17 cellular contexts compared by ENCODE assay signal in genomic region chr2:97760480-97761049, GRCh38. TPM values are rescaled to one million over a fixed set of nuclear protein-coding genes. Genes with fewer than 3 reads are reported as not detected.
DNase-seq lines count a peak whose midpoint lies in the region; ATAC-seq and TF ChIP-seq lines count a peak whose summit lies in the region.
"Had no signal": no experiment of that assay in that cellular context is flagged by ENCODE, and none has a peak within 500 bp of the region (broad histone marks: within the 10 kb centered on the region; RNA-seq: fewer than 3 reads in every experiment).

No MANE protein-coding gene starts in this region.

- no peaks in the 10 kb centered on the region for H3K36me3 ChIP-seq in uterus

- intact Hi-C loops in uterus (cut with DNase I; ENCODE audit: low total_unique reads) = no loop called here

- no peak overlapping the region for H2BK20ac ChIP-seq in H9 (ENCODE audit: low read depth, low read length, poor library complexity, severe bottlenecking)

- no peaks in the 10 kb centered on the region for H3K9me3 Mint-ChIP-seq in activated CD4-positive, alpha-beta T cell treated with anti-CD3 and anti-CD28 coated beads, Interleukin-2, amount 10 ng/mL, durations not matched to agents 7 days and 5 days
- no peaks in the 10 kb centered on the region; a peak in 1 of 5 replicates for H3K9me3 Mint-ChIP-seq in H9
- no peaks in the 10 kb centered on the region for H3K9me3 Mint-ChIP-seq in activated naive CD8-positive, alpha-beta T cell treated with anti-CD3 and anti-CD28 coated beads, Interleukin-2, amount 50 U/mL, for 24 hours
- H3K9me3 Mint-ChIP-seq in osteocyte (ENCODE audit: unreplicated experiment) = no peaks in the 10 kb centered on the region
- H3K9me3 Mint-ChIP-seq: GM23338 had no signal

- H3K36me3 Mint-ChIP-seq in activated CD4-positive, alpha-beta T cell treated with anti-CD3 and anti-CD28 coated beads, Interleukin-2, amount 10 ng/mL, durations not matched to agents 7 days and 5 days (ENCODE audit: low read depth) = peaks cover 38% of the 10 kb centered on the region
- peaks cover 14 to 64% (median 60%) of the 10 kb centered on the region in 3 experiments for H3K36me3 Mint-ChIP-seq in H9 (ENCODE audit: insufficient read depth in 1 of 3, low read depth in 3 of 3)
- H3K36me3 Mint-ChIP-seq in activated naive CD8-positive, alpha-beta T cell treated with anti-CD3 and anti-CD28 coated beads, Interleukin-2, amount 50 U/mL, for 24 hours (ENCODE audit: low read depth) = peaks cover 18% of the 10 kb centered on the region
- H3K36me3 Mint-ChIP-seq in osteocyte (ENCODE audit: unreplicated experiment) = peaks cover 55% of the 10 kb centered on the region

- H3K4ac ChIP-seq in H9 (ENCODE audit: low read depth, low read length) = no peak overlapping the region

- H3K9ac ChIP-seq in H9 (ENCODE audit: extremely low read depth, insufficient read length, low read length) = no peak overlapping the region

- DNase-seq in activated CD4-positive, alpha-beta T cell treated with anti-CD3 and anti-CD28 coated beads, Interleukin-2, amount 10 ng/mL, durations not matched to agents 7 days and 5 days = no peak
- no peak for DNase-seq in activated CD4-positive, alpha-beta T cell treated with anti-CD3 and anti-CD28 coated beads, Interleukin-2, amount 50 U/mL, for 4 hours
- peak; percentile 10 for DNase-seq in H9
- no peak for DNase-seq in activated naive CD8-positive, alpha-beta T cell treated with anti-CD3 and anti-CD28 coated beads, Interleukin-2, amount 50 U/mL, for 24 hours
- DNase-seq in osteocyte (ENCODE audit: extremely low spot score, unreplicated experiment) = peak; percentile 51
- no peak for DNase-seq in uterus
- no peak for DNase-seq in superior temporal gyrus (ENCODE audit: extremely low spot score)
- DNase-seq: DND-41, heart left ventricle, NCI-H748 treated with DMSO at 0.1 percent for 48 hours, OCI-M1 had no signal

- no peak overlapping the region for H2BK120ac ChIP-seq in H9 (ENCODE audit: low read depth, low read length, poor library complexity, severe bottlenecking)

- peak overlapping the region; percentile 17 for H3K4me3 Mint-ChIP-seq in activated CD4-positive, alpha-beta T cell treated with anti-CD3 and anti-CD28 coated beads, Interleukin-2, amount 10 ng/mL, durations not matched to agents 7 days and 5 days
- no peak overlapping the region for H3K4me3 Mint-ChIP-seq in H9
- peak overlapping the region; percentile 23 for H3K4me3 Mint-ChIP-seq in activated naive CD8-positive, alpha-beta T cell treated with anti-CD3 and anti-CD28 coated beads, Interleukin-2, amount 50 U/mL, for 24 hours
- H3K4me3 Mint-ChIP-seq in osteocyte (ENCODE audit: unreplicated experiment) = no peak overlapping the region
- H3K4me3 Mint-ChIP-seq: GM23338 had no signal

- H2AFZ ChIP-seq in H9 (ENCODE audit: low read length) = no peak overlapping the region
- H2AFZ ChIP-seq: GM23338 had no signal

- H3T11ph ChIP-seq in H9 (ENCODE audit: low read length) = no peak overlapping the region

- H3K27me3 Mint-ChIP-seq in activated CD4-positive, alpha-beta T cell treated with anti-CD3 and anti-CD28 coated beads, Interleukin-2, amount 10 ng/mL, durations not matched to agents 7 days and 5 days = no peaks in the 10 kb centered on the region
- H3K27me3 Mint-ChIP-seq in H9 (ENCODE audit: low read depth) (no peaks in the 10 kb centered on the region), osteocyte (ENCODE audit: unreplicated experiment) (no peaks in the 10 kb centered on the region)
- H3K27me3 Mint-ChIP-seq in activated naive CD8-positive, alpha-beta T cell treated with anti-CD3 and anti-CD28 coated beads, Interleukin-2, amount 50 U/mL, for 24 hours = no peaks in the 10 kb centered on the region

- no peak for TF ChIP-seq POLR2A in uterus (IDR thresholded peaks at IDR 0.05)

- peaks cover 33% of the 10 kb centered on the region for H3K4me1 Mint-ChIP-seq in activated CD4-positive, alpha-beta T cell treated with anti-CD3 and anti-CD28 coated beads, Interleukin-2, amount 10 ng/mL, durations not matched to agents 7 days and 5 days
- H3K4me1 Mint-ChIP-seq in H9 (peaks cover 7 to 15% of the 10 kb centered on the region in 2 experiments; a peak in 3 of 4 replicates), osteocyte (ENCODE audit: unreplicated experiment) (peaks cover 9% of the 10 kb centered on the region)
- H3K4me1 Mint-ChIP-seq in activated naive CD8-positive, alpha-beta T cell treated with anti-CD3 and anti-CD28 coated beads, Interleukin-2, amount 50 U/mL, for 24 hours = peaks cover 21% of the 10 kb centered on the region

- no peak overlapping the region for H3K18ac ChIP-seq in H9 (ENCODE audit: insufficient read length, low read depth, low read length)

- H4K20me1 ChIP-seq in H9 (ENCODE audit: control insufficient read depth, insufficient read depth, insufficient read length) = no peaks in the 10 kb centered on the region

- H3K9me3 ChIP-seq in H9 (ENCODE audit: control insufficient read depth, low read depth, low read length) (no peaks in the 10 kb centered on the region), uterus (no peaks in the 10 kb centered on the region)
- H3K9me3 ChIP-seq: heart left ventricle, thoracic aorta had no signal

- CTCF ChIA-PET in activated CD4-positive, alpha-beta T cell treated with anti-CD3 and anti-CD28 coated beads, Interleukin-2, amount 10 ng/mL, durations not matched to agents 7 days and 5 days (lab: Charles Lee) = no interaction called here

- no peak overlapping the region for H4K5ac ChIP-seq in H9 (ENCODE audit: insufficient read length, low read depth, low read length)

- TF ChIP-seq CTCF in H9 (conservative IDR thresholded peaks at IDR 0.05) (no peak), osteocyte (IDR thresholded peaks at IDR 0.05) (no peak), uterus (IDR thresholded peaks at IDR 0.05) (no peak)

- no peak overlapping the region for H2BK5ac ChIP-seq in H9 (ENCODE audit: insufficient read length, low read length)

- no peak for ATAC-seq in activated naive CD8-positive, alpha-beta T cell treated with anti-CD3 and anti-CD28 coated beads, Interleukin-2, amount 50 U/mL, for 24 hours
- ATAC-seq in HG02852 (IDR thresholded peaks at IDR 0.05; ENCODE audit: unreplicated experiment) = no peak

- H3K4me1 ChIP-seq in H9 (ENCODE audit: insufficient read depth, low read length) = no peaks in the 10 kb centered on the region
- no peaks in the 10 kb centered on the region for H3K4me1 ChIP-seq in uterus

- H3K14ac ChIP-seq in H9 (ENCODE audit: insufficient read depth, low read length) = no peak overlapping the region

- peak overlapping the region; percentile 85 for H3K27ac Mint-ChIP-seq in activated CD4-positive, alpha-beta T cell treated with anti-CD3 and anti-CD28 coated beads, Interleukin-2, amount 10 ng/mL, durations not matched to agents 7 days and 5 days
- H3K27ac Mint-ChIP-seq in H9 = peak overlapping the region in 1 of 3 experiments; percentile 91; a peak in 3 of 7 replicates
- H3K27ac Mint-ChIP-seq in activated naive CD8-positive, alpha-beta T cell treated with anti-CD3 and anti-CD28 coated beads, Interleukin-2, amount 50 U/mL, for 24 hours = peak overlapping the region; percentile 50
- H3K27ac Mint-ChIP-seq in osteocyte (ENCODE audit: unreplicated experiment) = no peak overlapping the region
- H3K27ac Mint-ChIP-seq: GM23338 had no signal

- no peak overlapping the region for H4K8ac ChIP-seq in H9 (replicated peaks; ENCODE audit: insufficient read length, low read depth, low read length)

- H3K27me3 ChIP-seq in H9 (ENCODE audit: insufficient read depth, low read length) (no peaks in the 10 kb centered on the region), uterus (no peaks in the 10 kb centered on the region)
- H3K27me3 ChIP-seq: heart left ventricle had no signal

- no CpG with 5 or more reads among the region's 17 CpGs for WGBS in H9 (ENCODE audit: extremely low coverage, insufficient read length, low lambda C conversion rate)

- H3K23ac ChIP-seq in H9 (ENCODE audit: insufficient read length, low read depth, low read length) = no peak overlapping the region

- no peak overlapping the region for H3K56ac ChIP-seq in H9 (ENCODE audit: insufficient read length, low read depth, low read length)

- POLR2A ChIA-PET in activated CD4-positive, alpha-beta T cell treated with anti-CD3 and anti-CD28 coated beads, Interleukin-2, amount 10 ng/mL, durations not matched to agents 7 days and 5 days (lab: Charles Lee) = no interaction called here

- no peak overlapping the region for H2AK5ac ChIP-seq in H9 (ENCODE audit: insufficient read length, low read length)

- no peaks in the 10 kb centered on the region for H3K79me2 ChIP-seq in H9 (ENCODE audit: insufficient read depth, low read length)

- H2BK12ac ChIP-seq in H9 (ENCODE audit: insufficient read length, low read depth, low read length) = no peak overlapping the region

- no peaks in the 10 kb centered on the region for H3K79me1 ChIP-seq in H9 (ENCODE audit: insufficient read depth, low read depth, low read length, poor library complexity, severe bottlenecking)

- no peak overlapping the region for H2BK15ac ChIP-seq in H9 (ENCODE audit: low read depth, low read length)

- no peaks in the 10 kb centered on the region for H3K23me2 ChIP-seq in H9 (ENCODE audit: insufficient read length, low read depth, low read length, poor library complexity, severe bottlenecking)

- no peak overlapping the region for H4K91ac ChIP-seq in H9 (ENCODE audit: insufficient read length, low read depth, low read length)

- H3K27ac ChIP-seq in H9 (ENCODE audit: insufficient read length, low read depth, low read length) = no peak overlapping the region
- H3K27ac ChIP-seq in uterus = no peak overlapping the region
- H3K27ac ChIP-seq: thoracic aorta had no signal

- no peak overlapping the region for H3K4me3 ChIP-seq in uterus
- H3K4me3 ChIP-seq: GM23338, heart left ventricle, skin epidermis, thoracic aorta had no signal

- no peak overlapping the region for H3K4me2 ChIP-seq in H9 (ENCODE audit: insufficient read depth, insufficient read length, low read length)
- H3K4me2 ChIP-seq: GM23338 had no signal

RNA-seq across cellular contexts. Expression of gene ZAP70, which starts 47.2 kb away (rescaled TPM):
- total RNA-seq in activated CD4-positive, alpha-beta T cell treated with anti-CD3 and anti-CD28 coated beads, Interleukin-2, amount 10 ng/mL, durations not matched to agents 7 days and 5 days = 100 to 1,000 TPM; 302 to 337 TPM
- total RNA-seq in H9 (2021) = 0.22 and 0.24 TPM in 2 replicates
- 0.44 and 1.1 TPM in 2 replicates for total RNA-seq in osteocyte
- 10 to 100 TPM in 1 of 4 donors, 1 to 10 TPM in 3; 3.3 to 11.2 (median 5.1) TPM for total RNA-seq in uterus
- total RNA-seq: A673, lung microvascular endothelial cell had no signal

Comparison
In these comparisons a context has a peak if more than half of its experiments do, and no peak if none do; other contexts are left out.
1. DNase-seq: peak in H9 (single experiment) and osteocyte (single experiment); none in activated CD4-positive, alpha-beta T cell treated with anti-CD3 and anti-CD28 coated beads, Interleukin-2, amount 10 ng/mL, durations not matched to agents 7 days and 5 days (single experiment), activated CD4-positive, alpha-beta T cell treated with anti-CD3 and anti-CD28 coated beads, Interleukin-2, amount 50 U/mL, for 4 hours (0 of 2), activated naive CD8-positive, alpha-beta T cell treated with anti-CD3 and anti-CD28 coated beads, Interleukin-2, amount 50 U/mL, for 24 hours (single experiment), uterus (0 of 2) and superior temporal gyrus (single experiment).
2. H3K4me3 Mint-ChIP-seq: peak in activated CD4-positive, alpha-beta T cell treated with anti-CD3 and anti-CD28 coated beads, Interleukin-2, amount 10 ng/mL, durations not matched to agents 7 days and 5 days (single experiment) and activated naive CD8-positive, alpha-beta T cell treated with anti-CD3 and anti-CD28 coated beads, Interleukin-2, amount 50 U/mL, for 24 hours (single experiment); none in H9 (0 of 2) and osteocyte (single experiment).
3. RNA of gene ZAP70, which starts 47.2 kb away (total RNA-seq): 302 to 337 TPM in activated CD4-positive, alpha-beta T cell treated with anti-CD3 and anti-CD28 coated beads, Interleukin-2, amount 10 ng/mL, durations not matched to agents 7 days and 5 days; 3.3 to 11.2 TPM in uterus, 0.44 to 1.1 TPM in osteocyte and 0.22 to 0.24 TPM in H9; every median in the first group is over 10 times any median in the second.